20 cellular contexts compared by ENCODE assay signal in genomic region chr18:30175621-30176225, GRCh38.
DNase-seq lines count a peak whose midpoint lies in the region; ATAC-seq lines count a peak whose summit lies in the region.
"Had no signal": no experiment of that assay in that cellular context is flagged by ENCODE, and none has a peak within 500 bp of the region (broad histone marks: within the 10 kb centered on the region; RNA-seq: fewer than 3 reads in every experiment).

No MANE protein-coding gene starts in this region.

- no peak overlapping the region for H2BK12ac ChIP-seq in trophoblast cell (ENCODE audit: low read length)

- no peak overlapping the region for H4K8ac ChIP-seq in trophoblast cell (ENCODE audit: low read depth, low read length)

- no peak overlapping the region for H4K12ac ChIP-seq in trophoblast cell (ENCODE audit: low read depth, low read length)

- WGBS in trophoblast cell (ENCODE audit: extremely low coverage, insufficient coverage, insufficient read length), result no CpG with 5 or more reads among the region's 19 CpGs

- no peak overlapping the region for H2BK120ac ChIP-seq in trophoblast cell (ENCODE audit: insufficient read depth, low read length, poor library complexity)

- no peak overlapping the region for H3K14ac ChIP-seq in trophoblast cell (ENCODE audit: low read length)

- in situ Hi-C loops in SK-MEL-5 (cut with HindIII; ENCODE audit: low pct_unique_long_range_greater_than_20kb, low sequenced_read_pairs), result no loop called here

- no peak overlapping the region for H3K27ac ChIP-seq in trophoblast cell (ENCODE audit: low read depth, low read length)
- H3K27ac ChIP-seq: PC-9 had no signal

- H3K4ac ChIP-seq in trophoblast cell (ENCODE audit: low read depth, low read length), result no peak overlapping the region

- H3K9me3 ChIP-seq in trophoblast cell (ENCODE audit: insufficient read depth, low read depth, low read length), result peaks cover 7% of the 10 kb centered on the region

- H3K79me1 ChIP-seq in trophoblast cell (ENCODE audit: low read length), result no peaks in the 10 kb centered on the region

- H3K9ac ChIP-seq in trophoblast cell (ENCODE audit: low read length), result no peak overlapping the region

- H3K23ac ChIP-seq in trophoblast cell (ENCODE audit: low read length), result no peak overlapping the region

- H2AK5ac ChIP-seq in trophoblast cell (ENCODE audit: low read length), result no peak overlapping the region

- H4K91ac ChIP-seq in trophoblast cell (ENCODE audit: low read depth, low read length), result no peak overlapping the region

- no peak overlapping the region for H2AFZ ChIP-seq in trophoblast cell (ENCODE audit: insufficient read depth, low read length, poor library complexity)
- H2AFZ ChIP-seq: PC-9 had no signal

- CTCF ChIA-PET in activated CD8-positive, alpha-beta T cell treated with anti-CD3 and anti-CD28 coated beads, Interleukin-2, amount 10 ng/mL, durations not matched to agents 7 days and 5 days (lab: Charles Lee), result no interaction called here

- no peaks in the 10 kb centered on the region for H3K79me2 ChIP-seq in trophoblast cell (ENCODE audit: control insufficient read depth, insufficient read depth, low read length, poor library complexity)

- POLR2A ChIA-PET in activated CD8-positive, alpha-beta T cell treated with anti-CD3 and anti-CD28 coated beads, Interleukin-2, amount 10 ng/mL, durations not matched to agents 7 days and 5 days (lab: Charles Lee), result no interaction called here

- no peaks in the 10 kb centered on the region for H3K27me3 Mint-ChIP-seq in activated CD8-positive, alpha-beta T cell treated with anti-CD3 and anti-CD28 coated beads, Interleukin-2, amount 10 ng/mL, durations not matched to agents 7 days and 5 days (ENCODE audit: low read depth)
- H3K27me3 Mint-ChIP-seq: CD4-positive, CD25-positive, alpha-beta regulatory T cell had no signal

- H3K4me3 ChIP-seq in trophoblast cell (ENCODE audit: low read depth, low read length), result no peak overlapping the region
- H3K4me3 ChIP-seq: PC-9 had no signal

- H3K27ac Mint-ChIP-seq in activated CD8-positive, alpha-beta T cell treated with anti-CD3 and anti-CD28 coated beads, Interleukin-2, amount 10 ng/mL, durations not matched to agents 7 days and 5 days, result no peak overlapping the region
- H3K27ac Mint-ChIP-seq: CD4-positive, CD25-positive, alpha-beta regulatory T cell had no signal

- H3K36me3 ChIP-seq in trophoblast cell (ENCODE audit: control insufficient read depth in 1 of 2, insufficient read depth in 2 of 2, low read length in 2 of 2), result peaks cover 0 to 2% of the 10 kb centered on the region in 2 experiments

- H3K18ac ChIP-seq in trophoblast cell (ENCODE audit: low read length), result no peak overlapping the region

- H3K4me1 Mint-ChIP-seq in activated CD8-positive, alpha-beta T cell treated with anti-CD3 and anti-CD28 coated beads, Interleukin-2, amount 10 ng/mL, durations not matched to agents 7 days and 5 days (ENCODE audit: low read depth), result no peaks in the 10 kb centered on the region
- H3K4me1 Mint-ChIP-seq: CD4-positive, CD25-positive, alpha-beta regulatory T cell had no signal

- no peak overlapping the region for H3K4me2 ChIP-seq in trophoblast cell (ENCODE audit: low read length)
- H3K4me2 ChIP-seq: PC-9 had no signal

- H2BK5ac ChIP-seq in trophoblast cell (ENCODE audit: low read depth, low read length, poor library complexity), result no peak overlapping the region

- no peak for ATAC-seq in activated CD8-positive, alpha-beta T cell treated with anti-CD3 and anti-CD28 coated beads, Interleukin-2, amount 10 ng/mL, durations not matched to agents 7 days and 5 days
- ATAC-seq in GM21786 (IDR thresholded peaks at IDR 0.05; ENCODE audit: unreplicated experiment), result no peak
- ATAC-seq: HCT116, Right ventricle myocardium inferior had no signal

- H3K36me3 Mint-ChIP-seq in activated CD8-positive, alpha-beta T cell treated with anti-CD3 and anti-CD28 coated beads, Interleukin-2, amount 10 ng/mL, durations not matched to agents 7 days and 5 days (ENCODE audit: low read depth), result no peaks in the 10 kb centered on the region
- H3K36me3 Mint-ChIP-seq: CD4-positive, CD25-positive, alpha-beta regulatory T cell had no signal

- H3K4me1 ChIP-seq in trophoblast cell (ENCODE audit: control insufficient read depth in 1 of 2, insufficient read depth in 2 of 2, low read length in 2 of 2), result peaks cover 0 to 3% of the 10 kb centered on the region in 2 experiments

- H3K9me3 Mint-ChIP-seq in activated CD8-positive, alpha-beta T cell treated with anti-CD3 and anti-CD28 coated beads, Interleukin-2, amount 10 ng/mL, durations not matched to agents 7 days and 5 days (ENCODE audit: insufficient read depth), result peaks cover 16% of the 10 kb centered on the region

- DNase-seq in COLO829 (ENCODE audit: low spot score) (peak; percentile 11), HT1080 (ENCODE audit: low read depth) (peak; percentile 58), SK-MEL-5 (ENCODE audit: low read depth, low spot score) (peak; percentile 4), trophoblast cell (peak; percentile 35 to 37), NCI-H2227 (lab: John Stamatoyannopoulos, UW; ENCODE audit: unreplicated experiment) (no peak)
- DNase-seq in activated CD8-positive, alpha-beta T cell treated with anti-CD3 and anti-CD28 coated beads, Interleukin-2, amount 10 ng/mL, durations not matched to agents 7 days and 5 days, result no peak
- DNase-seq: CD4-positive, CD25-positive, alpha-beta regulatory T cell; EL; GF-D8; Kasumi-1; NCI-H1105; NCI-H1436 treated with DMSO at 0.1 percent for 48 hours; NCI-H2029 treated with DMSO at 0.1 percent for 48 hours; NCI-H226; NCI-H524 treated with DMSO at 0.1 percent for 48 hours; NCI-H774; PC-9 had no signal

- H3K27me3 ChIP-seq in trophoblast cell (ENCODE audit: insufficient read depth, low read length), result no peaks in the 10 kb centered on the region

- H3K4me3 Mint-ChIP-seq in activated CD8-positive, alpha-beta T cell treated with anti-CD3 and anti-CD28 coated beads, Interleukin-2, amount 10 ng/mL, durations not matched to agents 7 days and 5 days, result no peak overlapping the region
- H3K4me3 Mint-ChIP-seq: CD4-positive, CD25-positive, alpha-beta regulatory T cell had no signal

Comparison
In these comparisons a context has a peak if more than half of its experiments do, and no peak if none do; other contexts are left out.
1. DNase-seq: peak in COLO829 (single experiment), HT1080 (single experiment), SK-MEL-5 (single experiment) and trophoblast cell (2 of 2); none in activated CD8-positive, alpha-beta T cell treated with anti-CD3 and anti-CD28 coated beads, Interleukin-2, amount 10 ng/mL, durations not matched to agents 7 days and 5 days (single experiment) and NCI-H2227 (single experiment).